In genomic region chr21:41952568-41953248, GRCh38 we compare ENCODE assay signal across 8 cellular contexts. TPM values are rescaled to one million over a fixed set of nuclear protein-coding genes. Genes with fewer than 3 reads are reported as not detected.
DNase-seq lines count a peak whose midpoint lies in the region; ATAC-seq, FAIRE-seq and TF ChIP-seq lines count a peak whose summit lies in the region.

No MANE protein-coding gene starts in this region.

- H3K27ac Mint-ChIP-seq in activated CD8-positive, alpha-beta memory T cell treated with anti-CD3 and anti-CD28 coated beads, Interleukin-2, amount 10 ng/mL, durations not matched to agents 7 days and 5 days = no peak overlapping the region
- H3K27ac Mint-ChIP-seq in activated naive CD8-positive, alpha-beta T cell treated with anti-CD3 and anti-CD28 coated beads, Interleukin-2, amount 10 ng/mL, durations not matched to agents 7 days and 5 days = no peak overlapping the region

- H3K4me1 ChIP-seq in kidney (ENCODE audit: control insufficient read depth in 1 of 2, insufficient read depth in 1 of 2, low read depth in 1 of 2, low read length in 2 of 2) = peaks cover 6 to 27% of the 10 kb centered on the region in 2 donors
- peaks cover 59% of the 10 kb centered on the region for H3K4me1 ChIP-seq in suprapubic skin

- CTCF ChIA-PET in activated CD8-positive, alpha-beta memory T cell treated with anti-CD3 and anti-CD28 coated beads, Interleukin-2, amount 10 ng/mL, durations not matched to agents 7 days and 5 days (lab: Charles Lee) = no interaction called here

- TF ChIP-seq CTCF in kidney (IDR thresholded peaks at IDR 0.05; ENCODE audit: borderline replicate concordance, extremely low read depth, insufficient read depth) = no peak
- TF ChIP-seq CTCF in suprapubic skin (IDR thresholded peaks at IDR 0.05) = no peak

- H3K36me3 Mint-ChIP-seq in activated CD8-positive, alpha-beta memory T cell treated with anti-CD3 and anti-CD28 coated beads, Interleukin-2, amount 10 ng/mL, durations not matched to agents 7 days and 5 days = no peaks in the 10 kb centered on the region
- no peaks in the 10 kb centered on the region for H3K36me3 Mint-ChIP-seq in activated naive CD8-positive, alpha-beta T cell treated with anti-CD3 and anti-CD28 coated beads, Interleukin-2, amount 10 ng/mL, durations not matched to agents 7 days and 5 days

- POLR2A ChIA-PET in activated naive CD8-positive, alpha-beta T cell treated with anti-CD3 and anti-CD28 coated beads, Interleukin-2, amount 10 ng/mL, durations not matched to agents 7 days and 5 days (lab: Charles Lee) = no interaction called here

- no peaks in the 10 kb centered on the region for H3K27me3 ChIP-seq in suprapubic skin

- no peak overlapping the region for H3K27ac ChIP-seq in kidney (ENCODE audit: low read depth in 2 of 2, low read length in 2 of 2)
- peak overlapping the region; percentile 74 for H3K27ac ChIP-seq in suprapubic skin

- peak overlapping the region; percentile 6 for H3K4me3 Mint-ChIP-seq in activated CD8-positive, alpha-beta memory T cell treated with anti-CD3 and anti-CD28 coated beads, Interleukin-2, amount 10 ng/mL, durations not matched to agents 7 days and 5 days
- peak overlapping the region; percentile 11 for H3K4me3 Mint-ChIP-seq in activated naive CD8-positive, alpha-beta T cell treated with anti-CD3 and anti-CD28 coated beads, Interleukin-2, amount 10 ng/mL, durations not matched to agents 7 days and 5 days

- no peak for TF ChIP-seq EP300 in suprapubic skin (IDR thresholded peaks at IDR 0.05)

- TF ChIP-seq POLR2A in suprapubic skin (IDR thresholded peaks at IDR 0.05) = no peak

- H3K4me3 ChIP-seq in kidney (ENCODE audit: low read length in 2 of 2) (peak overlapping the region; percentile 31 to 71), suprapubic skin (peak overlapping the region; percentile 64)

- WGBS in suprapubic skin = 45% methylated on average over 28 of the region's 30 CpGs

- H3K9me3 ChIP-seq in kidney (ENCODE audit: control insufficient read depth in 1 of 2, low read length in 2 of 2) = no peaks in the 10 kb centered on the region
- H3K9me3 ChIP-seq in suprapubic skin = no peaks in the 10 kb centered on the region

- H3K9ac ChIP-seq in kidney (ENCODE audit: low read length in 2 of 2) = peak overlapping the region in 1 of 2 donors; percentile 67

- no peaks in the 10 kb centered on the region for H3K9me3 Mint-ChIP-seq in activated CD8-positive, alpha-beta memory T cell treated with anti-CD3 and anti-CD28 coated beads, Interleukin-2, amount 10 ng/mL, durations not matched to agents 7 days and 5 days (ENCODE audit: low read depth)
- H3K9me3 Mint-ChIP-seq in activated naive CD8-positive, alpha-beta T cell treated with anti-CD3 and anti-CD28 coated beads, Interleukin-2, amount 10 ng/mL, durations not matched to agents 7 days and 5 days = no peaks in the 10 kb centered on the region

- peaks cover 4% of the 10 kb centered on the region for H3K4me1 Mint-ChIP-seq in activated CD8-positive, alpha-beta memory T cell treated with anti-CD3 and anti-CD28 coated beads, Interleukin-2, amount 10 ng/mL, durations not matched to agents 7 days and 5 days
- peaks cover 13% of the 10 kb centered on the region for H3K4me1 Mint-ChIP-seq in activated naive CD8-positive, alpha-beta T cell treated with anti-CD3 and anti-CD28 coated beads, Interleukin-2, amount 10 ng/mL, durations not matched to agents 7 days and 5 days

- no peak for FAIRE-seq in kidney (lab: Jason Lieb, UNC)

- intact Hi-C loops in kidney (cut with DNase I) = no loop called here

- DNase-seq in activated CD8-positive, alpha-beta memory T cell treated with anti-CD3 and anti-CD28 coated beads, Interleukin-2, amount 10 ng/mL, durations not matched to agents 7 days and 5 days = no peak
- DNase-seq in activated CD8-positive, alpha-beta memory T cell treated with anti-CD3 and anti-CD28 coated beads, Interleukin-2, amount 50 U/mL, for 4 hours = no peak
- DNase-seq in activated naive CD8-positive, alpha-beta T cell treated with anti-CD3 and anti-CD28 coated beads, Interleukin-2, amount 10 ng/mL, durations not matched to agents 7 days and 5 days = no peak
- DNase-seq in kidney (peak; percentile 78), suprapubic skin (ENCODE audit: low spot score in 2 of 2) (no peak)

- H3K36me3 ChIP-seq in kidney (ENCODE audit: control insufficient read depth in 1 of 2, insufficient read depth in 2 of 2, low read length in 2 of 2) (no peaks in the 10 kb centered on the region), suprapubic skin (no peaks in the 10 kb centered on the region)

- ATAC-seq in activated CD8-positive, alpha-beta memory T cell treated with anti-CD3 and anti-CD28 coated beads, Interleukin-2, amount 10 ng/mL, durations not matched to agents 7 days and 5 days = no peak
- ATAC-seq in activated naive CD8-positive, alpha-beta T cell treated with anti-CD3 and anti-CD28 coated beads, Interleukin-2, amount 10 ng/mL, durations not matched to agents 7 days and 5 days (ENCODE audit: low read depth) = no peak
- no peak for ATAC-seq in HG03342 (IDR thresholded peaks at IDR 0.05; ENCODE audit: unreplicated experiment)
- no peak for ATAC-seq in HG03520 (IDR thresholded peaks at IDR 0.05; ENCODE audit: unreplicated experiment)
- ATAC-seq in GM21381 (IDR thresholded peaks at IDR 0.05; ENCODE audit: unreplicated experiment) = no peak

- H3K27me3 Mint-ChIP-seq in activated CD8-positive, alpha-beta memory T cell treated with anti-CD3 and anti-CD28 coated beads, Interleukin-2, amount 10 ng/mL, durations not matched to agents 7 days and 5 days = peaks cover 38% of the 10 kb centered on the region
- H3K27me3 Mint-ChIP-seq in activated naive CD8-positive, alpha-beta T cell treated with anti-CD3 and anti-CD28 coated beads, Interleukin-2, amount 10 ng/mL, durations not matched to agents 7 days and 5 days = peaks cover 9% of the 10 kb centered on the region

RNA-seq across cellular contexts. Expression of gene C2CD2, which starts 1.1 kb away (rescaled TPM):
- 10 to 100 TPM in 1 of 2 experiments, 1 to 10 TPM in 1; 6.4 to 10.7 TPM for total RNA-seq in activated CD8-positive, alpha-beta memory T cell treated with anti-CD3 and anti-CD28 coated beads, Interleukin-2, amount 10 ng/mL, durations not matched to agents 7 days and 5 days
- total RNA-seq in activated naive CD8-positive, alpha-beta T cell treated with anti-CD3 and anti-CD28 coated beads, Interleukin-2, amount 10 ng/mL, durations not matched to agents 7 days and 5 days = 10 to 100 TPM in 1 of 2 experiments, 1 to 10 TPM in 1; 9.4 to 11.9 TPM
- total RNA-seq in kidney (25.6 TPM), suprapubic skin (10 to 100 TPM; 35.9 to 43.8 (median 38.9) TPM)
- 7.6 TPM for polyA plus RNA-seq in kidney (ENCODE audit: insufficient read depth, low read depth, low replicate concordance)

RNA-seq across cellular contexts. Expression of gene ZBTB21, which starts 57.5 kb away (rescaled TPM):
- total RNA-seq in activated CD8-positive, alpha-beta memory T cell treated with anti-CD3 and anti-CD28 coated beads, Interleukin-2, amount 10 ng/mL, durations not matched to agents 7 days and 5 days = 10 to 100 TPM; 14.2 to 16.3 TPM
- 10 to 100 TPM; 20.3 to 27.2 TPM for total RNA-seq in activated naive CD8-positive, alpha-beta T cell treated with anti-CD3 and anti-CD28 coated beads, Interleukin-2, amount 10 ng/mL, durations not matched to agents 7 days and 5 days
- total RNA-seq in kidney (16.0 TPM), suprapubic skin (10 to 100 TPM; 24.5 to 39.1 (median 30.5) TPM)
- 2.3 TPM for polyA plus RNA-seq in kidney (ENCODE audit: insufficient read depth, low read depth, low replicate concordance)
